In genomic region chr4:121304843-121305348, GRCh38 we compare ENCODE assay signal across 17 cellular contexts.
DNase-seq lines count a peak whose midpoint lies in the region; ATAC-seq and TF ChIP-seq lines count a peak whose summit lies in the region.
"Had no signal": no experiment of that assay in that cellular context is flagged by ENCODE, and none has a peak within 500 bp of the region (broad histone marks: within the 10 kb centered on the region; RNA-seq: fewer than 3 reads in every experiment).

No MANE protein-coding gene starts in this region.

- intact Hi-C loops in upper lobe of right lung (cut with DNase I) (no loop called here), left ventricle myocardium superior (cut with micrococcal nuclease) (no loop called here)

- H3K4me1 ChIP-seq in upper lobe of right lung: no peaks in the 10 kb centered on the region

- H3K27me3 ChIP-seq in upper lobe of right lung: no peaks in the 10 kb centered on the region
- H3K27me3 ChIP-seq: BLaER1 treated with 17β-estradiol and CSF1 and Interleukin-3, amounts not matched to agents 10 nM and 100 nM had no signal

- peak; percentile 22 for DNase-seq in kidney tubule cell (ENCODE audit: low spot score)
- no peak for DNase-seq in upper lobe of right lung
- DNase-seq in HK-2 (ENCODE audit: unreplicated experiment): no peak
- DNase-seq in hypothalamus (lab: John Stamatoyannopoulos, UW): no peak
- no peak for DNase-seq in left ventricle myocardium superior
- DNase-seq: CD8-positive, alpha-beta T cell; DND-41; H7; MM.1S; NCI-H1092; NCI-H146; NCI-H2081; NCI-H446 treated with DMSO at 0.1 percent for 48 hours had no signal

- H3K9me3 ChIP-seq in upper lobe of right lung: no peaks in the 10 kb centered on the region
- H3K9me3 ChIP-seq: BLaER1 treated with 17β-estradiol and CSF1 and Interleukin-3, amounts not matched to agents 10 nM and 100 nM had no signal

- ATAC-seq in GM18498 (IDR thresholded peaks at IDR 0.05; ENCODE audit: unreplicated experiment): peak; percentile 44
- ATAC-seq in GM21786 (IDR thresholded peaks at IDR 0.05; ENCODE audit: unreplicated experiment): peak; percentile 40
- ATAC-seq in upper lobe of right lung: peak; percentile 15
- ATAC-seq in left ventricle myocardium superior: no peak
- ATAC-seq: CD8-positive, alpha-beta T cell; Panc1 had no signal

- no peak overlapping the region for H3K27ac ChIP-seq in upper lobe of right lung
- H3K27ac ChIP-seq: BLaER1 treated with 17β-estradiol and CSF1 and Interleukin-3, amounts not matched to agents 10 nM and 100 nM had no signal

- H3K36me3 ChIP-seq in upper lobe of right lung: no peaks in the 10 kb centered on the region
- H3K36me3 ChIP-seq: BLaER1 treated with 17β-estradiol and CSF1 and Interleukin-3, amounts not matched to agents 10 nM and 100 nM had no signal

- TF ChIP-seq CTCF in upper lobe of right lung (IDR thresholded peaks at IDR 0.05): no peak

- no peak overlapping the region for H3K4me3 ChIP-seq in upper lobe of right lung
- H3K4me3 ChIP-seq: BLaER1 treated with 17β-estradiol and CSF1 and Interleukin-3, amounts not matched to agents 10 nM and 100 nM had no signal
